ENCODE assay signal across 1 cellular context in the genomic region with DNA sequence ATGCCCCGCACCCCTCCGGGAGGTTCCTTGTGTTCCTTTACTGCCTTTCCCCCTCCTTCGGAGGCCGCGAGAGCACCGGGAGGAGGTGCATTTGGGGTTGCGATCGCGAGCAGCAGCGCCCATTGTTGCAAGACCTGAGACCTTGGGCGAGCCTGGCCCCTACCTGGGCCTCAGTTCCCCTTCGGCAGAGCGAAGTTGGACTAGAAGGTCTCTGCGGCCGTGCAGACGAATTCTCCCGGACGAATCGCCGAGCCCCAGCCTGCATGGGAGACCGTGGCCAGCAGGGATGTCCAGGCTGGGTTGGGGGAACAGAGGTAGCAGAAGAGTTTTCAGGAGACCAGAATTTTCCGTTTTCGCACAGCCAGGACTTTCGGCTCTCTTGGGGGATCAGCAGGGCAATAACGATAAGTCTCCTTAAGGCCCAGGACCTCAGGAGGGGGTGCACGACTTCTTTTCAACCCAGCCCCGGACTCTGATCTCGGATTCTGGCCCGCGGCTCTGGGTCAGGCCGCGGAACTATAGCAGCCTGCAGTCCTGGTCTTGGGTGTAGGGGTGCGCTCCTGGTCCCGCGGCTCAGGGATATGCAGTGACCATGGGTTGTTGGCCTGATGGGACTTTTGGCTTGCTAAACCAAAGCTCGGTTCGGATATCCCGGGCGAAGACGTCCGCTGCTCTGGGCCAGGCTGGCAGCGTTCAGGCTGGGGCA.
A peak's percentile ranks its signal among the peaks of the same experiment; 100 is the strongest.
TF ChIP-seq lines count a peak whose summit lies in the region.

No MANE protein-coding gene starts in this region.

TF ChIP-seq in GM23338, 12 proteins besides CTCF, POLR2A, EP300 and RAD21:
- TF ChIP-seq EZH2 (IDR thresholded peaks at IDR 0.05; ENCODE audit: low read depth, unreplicated experiment) (peak; percentile 76), ZNF114 (CRISPR knock-in tag; IDR thresholded peaks at IDR 0.05) (no peak), CREB1 (CRISPR knock-in tag; IDR thresholded peaks at IDR 0.05; ENCODE audit: low read depth) (no peak), JUNB (IDR thresholded peaks at IDR 0.05; ENCODE audit: unreplicated experiment) (no peak)
- TF ChIP-seq, protein P1, sequence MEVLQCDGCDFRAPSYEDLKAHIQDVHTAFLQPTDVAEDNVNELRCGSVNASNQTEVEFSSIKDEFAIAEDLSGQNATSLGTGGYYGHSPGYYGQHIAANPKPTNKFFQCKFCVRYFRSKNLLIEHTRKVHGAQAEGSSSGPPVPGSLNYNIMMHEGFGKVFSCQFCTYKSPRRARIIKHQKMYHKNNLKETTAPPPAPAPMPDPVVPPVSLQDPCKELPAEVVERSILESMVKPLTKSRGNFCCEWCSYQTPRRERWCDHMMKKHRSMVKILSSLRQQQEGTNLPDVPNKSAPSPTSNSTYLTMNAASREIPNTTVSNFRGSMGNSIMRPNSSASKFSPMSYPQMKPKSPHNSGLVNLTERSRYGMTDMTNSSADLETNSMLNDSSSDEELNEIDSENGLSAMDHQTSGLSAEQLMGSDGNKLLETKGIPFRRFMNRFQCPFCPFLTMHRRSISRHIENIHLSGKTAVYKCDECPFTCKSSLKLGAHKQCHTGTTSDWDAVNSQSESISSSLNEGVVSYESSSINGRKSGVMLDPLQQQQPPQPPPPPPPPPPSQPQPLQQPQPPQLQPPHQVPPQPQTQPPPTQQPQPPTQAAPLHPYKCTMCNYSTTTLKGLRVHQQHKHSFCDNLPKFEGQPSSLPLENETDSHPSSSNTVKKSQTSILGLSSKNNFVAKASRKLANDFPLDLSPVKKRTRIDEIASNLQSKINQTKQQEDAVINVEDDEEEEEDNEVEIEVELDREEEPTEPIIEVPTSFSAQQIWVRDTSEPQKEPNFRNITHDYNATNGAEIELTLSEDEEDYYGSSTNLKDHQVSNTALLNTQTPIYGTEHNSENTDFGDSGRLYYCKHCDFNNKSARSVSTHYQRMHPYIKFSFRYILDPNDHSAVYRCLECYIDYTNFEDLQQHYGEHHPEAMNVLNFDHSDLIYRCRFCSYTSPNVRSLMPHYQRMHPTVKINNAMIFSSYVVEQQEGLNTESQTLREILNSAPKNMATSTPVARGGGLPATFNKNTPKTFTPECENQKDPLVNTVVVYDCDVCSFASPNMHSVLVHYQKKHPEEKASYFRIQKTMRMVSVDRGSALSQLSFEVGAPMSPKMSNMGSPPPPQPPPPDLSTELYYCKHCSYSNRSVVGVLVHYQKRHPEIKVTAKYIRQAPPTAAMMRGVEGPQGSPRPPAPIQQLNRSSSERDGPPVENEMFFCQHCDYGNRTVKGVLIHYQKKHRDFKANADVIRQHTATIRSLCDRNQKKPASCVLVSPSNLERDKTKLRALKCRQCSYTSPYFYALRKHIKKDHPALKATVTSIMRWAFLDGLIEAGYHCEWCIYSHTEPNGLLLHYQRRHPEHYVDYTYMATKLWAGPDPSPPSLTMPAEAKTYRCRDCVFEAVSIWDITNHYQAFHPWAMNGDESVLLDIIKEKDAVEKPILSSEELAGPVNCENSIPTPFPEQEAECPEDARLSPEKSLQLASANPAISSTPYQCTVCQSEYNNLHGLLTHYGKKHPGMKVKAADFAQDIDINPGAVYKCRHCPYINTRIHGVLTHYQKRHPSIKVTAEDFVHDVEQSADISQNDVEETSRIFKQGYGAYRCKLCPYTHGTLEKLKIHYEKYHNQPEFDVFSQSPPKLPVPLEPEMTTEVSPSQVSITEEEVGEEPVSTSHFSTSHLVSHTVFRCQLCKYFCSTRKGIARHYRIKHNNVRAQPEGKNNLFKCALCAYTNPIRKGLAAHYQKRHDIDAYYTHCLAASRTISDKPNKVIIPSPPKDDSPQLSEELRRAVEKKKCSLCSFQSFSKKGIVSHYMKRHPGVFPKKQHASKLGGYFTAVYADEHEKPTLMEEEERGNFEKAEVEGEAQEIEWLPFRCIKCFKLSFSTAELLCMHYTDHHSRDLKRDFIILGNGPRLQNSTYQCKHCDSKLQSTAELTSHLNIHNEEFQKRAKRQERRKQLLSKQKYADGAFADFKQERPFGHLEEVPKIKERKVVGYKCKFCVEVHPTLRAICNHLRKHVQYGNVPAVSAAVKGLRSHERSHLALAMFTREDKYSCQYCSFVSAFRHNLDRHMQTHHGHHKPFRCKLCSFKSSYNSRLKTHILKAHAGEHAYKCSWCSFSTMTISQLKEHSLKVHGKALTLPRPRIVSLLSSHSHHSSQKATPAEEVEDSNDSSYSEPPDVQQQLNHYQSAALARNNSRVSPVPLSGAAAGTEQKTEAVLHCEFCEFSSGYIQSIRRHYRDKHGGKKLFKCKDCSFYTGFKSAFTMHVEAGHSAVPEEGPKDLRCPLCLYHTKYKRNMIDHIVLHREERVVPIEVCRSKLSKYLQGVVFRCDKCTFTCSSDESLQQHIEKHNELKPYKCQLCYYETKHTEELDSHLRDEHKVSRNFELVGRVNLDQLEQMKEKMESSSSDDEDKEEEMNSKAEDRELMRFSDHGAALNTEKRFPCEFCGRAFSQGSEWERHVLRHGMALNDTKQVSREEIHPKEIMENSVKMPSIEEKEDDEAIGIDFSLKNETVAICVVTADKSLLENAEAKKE (CRISPR knock-in tag; IDR thresholded peaks at IDR 0.05) = no peak
- TF ChIP-seq, protein P2, sequence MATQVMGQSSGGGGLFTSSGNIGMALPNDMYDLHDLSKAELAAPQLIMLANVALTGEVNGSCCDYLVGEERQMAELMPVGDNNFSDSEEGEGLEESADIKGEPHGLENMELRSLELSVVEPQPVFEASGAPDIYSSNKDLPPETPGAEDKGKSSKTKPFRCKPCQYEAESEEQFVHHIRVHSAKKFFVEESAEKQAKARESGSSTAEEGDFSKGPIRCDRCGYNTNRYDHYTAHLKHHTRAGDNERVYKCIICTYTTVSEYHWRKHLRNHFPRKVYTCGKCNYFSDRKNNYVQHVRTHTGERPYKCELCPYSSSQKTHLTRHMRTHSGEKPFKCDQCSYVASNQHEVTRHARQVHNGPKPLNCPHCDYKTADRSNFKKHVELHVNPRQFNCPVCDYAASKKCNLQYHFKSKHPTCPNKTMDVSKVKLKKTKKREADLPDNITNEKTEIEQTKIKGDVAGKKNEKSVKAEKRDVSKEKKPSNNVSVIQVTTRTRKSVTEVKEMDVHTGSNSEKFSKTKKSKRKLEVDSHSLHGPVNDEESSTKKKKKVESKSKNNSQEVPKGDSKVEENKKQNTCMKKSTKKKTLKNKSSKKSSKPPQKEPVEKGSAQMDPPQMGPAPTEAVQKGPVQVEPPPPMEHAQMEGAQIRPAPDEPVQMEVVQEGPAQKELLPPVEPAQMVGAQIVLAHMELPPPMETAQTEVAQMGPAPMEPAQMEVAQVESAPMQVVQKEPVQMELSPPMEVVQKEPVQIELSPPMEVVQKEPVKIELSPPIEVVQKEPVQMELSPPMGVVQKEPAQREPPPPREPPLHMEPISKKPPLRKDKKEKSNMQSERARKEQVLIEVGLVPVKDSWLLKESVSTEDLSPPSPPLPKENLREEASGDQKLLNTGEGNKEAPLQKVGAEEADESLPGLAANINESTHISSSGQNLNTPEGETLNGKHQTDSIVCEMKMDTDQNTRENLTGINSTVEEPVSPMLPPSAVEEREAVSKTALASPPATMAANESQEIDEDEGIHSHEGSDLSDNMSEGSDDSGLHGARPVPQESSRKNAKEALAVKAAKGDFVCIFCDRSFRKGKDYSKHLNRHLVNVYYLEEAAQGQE (IDR thresholded peaks at IDR 0.05; ENCODE audit: unreplicated experiment) = no peak
